12 cellular contexts compared by ENCODE assay signal in genomic region chr13:44854264-44855060, GRCh38.
A peak's percentile ranks its signal among the peaks of the same experiment; 100 is the strongest.
DNase-seq lines count a peak whose midpoint lies in the region; ATAC-seq, FAIRE-seq and TF ChIP-seq lines count a peak whose summit lies in the region.
"Had no signal": no experiment of that assay in that cellular context is flagged by ENCODE, and none has a peak within 500 bp of the region (broad histone marks: within the 10 kb centered on the region; RNA-seq: fewer than 3 reads in every experiment).

No MANE protein-coding gene starts in this region.

- CTCF ChIA-PET in PC-3 (lab: Charles Lee) = no interaction called here

- no peak for ATAC-seq in PC-3
- ATAC-seq in left lobe of liver = peak; percentile 74
- ATAC-seq: naive thymus-derived CD4-positive, alpha-beta T cell had no signal

- H3K4me3 ChIP-seq in PC-3 (ENCODE audit: low read length) (no peak overlapping the region), thyroid gland (replicated peaks in 1 of 3) (no peak overlapping the region)

- H2AFZ ChIP-seq in PC-3 (ENCODE audit: low read length) = no peak overlapping the region

- H3K36me3 ChIP-seq in PC-3 (ENCODE audit: low read depth, low read length) = no peaks in the 10 kb centered on the region
- no peaks in the 10 kb centered on the region for H3K36me3 ChIP-seq in thyroid gland

- no peaks in the 10 kb centered on the region for H3K9me2 ChIP-seq in PC-3 (replicated peaks; ENCODE audit: low read length)

- BruUV-seq in PC-3 (replicated peaks; lab: Mats Ljungman, UMichigan) = no TSS peak

- no peak overlapping the region for H3K27ac ChIP-seq in PC-3 (ENCODE audit: low read length)
- H3K27ac ChIP-seq in thyroid gland = peak overlapping the region; percentile 42 to 80 (median 65)

- intact Hi-C loops in PC-3 (cut with micrococcal nuclease) = no loop called here
- intact Hi-C loops in thyroid gland (cut with DNase I) = no loop called here

- no peak for FAIRE-seq in RCC 7860 (lab: Jason Lieb, UNC)
- FAIRE-seq: bronchial epithelial cell had no signal

- no peaks in the 10 kb centered on the region for H4K20me1 ChIP-seq in PC-3 (ENCODE audit: low read length)

- no peak overlapping the region for H3K9ac ChIP-seq in PC-3 (ENCODE audit: low read length)

- 42 to 43% methylated on average over 8 of the region's 8 CpGs for WGBS in thyroid gland, 2 donors

- H3K9me3 ChIP-seq in PC-3 (ENCODE audit: low read length) (no peaks in the 10 kb centered on the region), thyroid gland (no peaks in the 10 kb centered on the region)

- TF ChIP-seq POLR2A in thyroid gland (IDR thresholded peaks at IDR 0.05) = peak in 1 of 2 donors; percentile 45

- no peaks in the 10 kb centered on the region for H3F3A ChIP-seq in PC-3 (ENCODE audit: low read length, unreplicated experiment)

- H3K4me1 ChIP-seq in PC-3 (ENCODE audit: insufficient read depth, low read length) = peaks cover 13% of the 10 kb centered on the region
- H3K4me1 ChIP-seq in thyroid gland = peaks cover 25 to 27% of the 10 kb centered on the region in 2 donors

- H3K79me2 ChIP-seq in PC-3 (ENCODE audit: low read length) = no peaks in the 10 kb centered on the region

- DNase-seq in NCI-H128 (lab: John Stamatoyannopoulos, UW; ENCODE audit: unreplicated experiment) (peak; percentile 44), PC-3 (no peak), left lobe of liver (ENCODE audit: low spot score) (no peak), thyroid gland (peak; percentile 17 to 51), RCC 7860 (ENCODE audit: low spot score) (no peak), NCI-H1048 (lab: John Stamatoyannopoulos, UW) (no peak), GM19240 (ENCODE audit: insufficient read length, low spot score) (no peak)
- DNase-seq: EL; HCEC 1CT; naive thymus-derived CD4-positive, alpha-beta T cell; NCI-H2227 treated with DMSO at 0.1 percent for 48 hours had no signal

- TF ChIP-seq CTCF in PC-3 (conservative IDR thresholded peaks at IDR 0.05; ENCODE audit: low read depth, low read length) = no peak
- no peak for TF ChIP-seq CTCF in thyroid gland (IDR thresholded peaks at IDR 0.05)

- peak overlapping the region; percentile 59; the same call in 1 of the 2 replicates for H3K4me2 ChIP-seq in PC-3 (ENCODE audit: low read length)

- H3K27me3 ChIP-seq in PC-3 (ENCODE audit: low read length) (no peaks in the 10 kb centered on the region), thyroid gland (no peaks in the 10 kb centered on the region)

- POLR2A ChIA-PET in PC-3 (lab: Charles Lee; ENCODE audit: unreplicated experiment) = no interaction called here

Comparison
In these comparisons a context has a peak if more than half of its experiments do, and no peak if none do; other contexts are left out.
1. DNase-seq: peak in NCI-H128 (single experiment) and thyroid gland (2 of 2); none in PC-3 (single experiment), left lobe of liver (single experiment), RCC 7860 (single experiment), NCI-H1048 (single experiment) and GM19240 (single experiment).